ENCODE assay signal across 34 cellular contexts in genomic region chr19:51560339-51560738, GRCh38. TPM values are rescaled to one million over a fixed set of nuclear protein-coding genes. Genes with fewer than 3 reads are reported as not detected.
"Had no signal": no experiment of that assay in that cellular context is flagged by ENCODE, and none has a peak within 500 bp of the region (broad histone marks: within the 10 kb centered on the region; RNA-seq: fewer than 3 reads in every experiment).

No MANE protein-coding gene starts in this region.

- ATAC-seq: effector memory CD8-positive, alpha-beta T cell; esophagus mucosa; gastrocnemius medialis; heart right ventricle; left cardiac atrium; left lung; left ventricle myocardium superior; lower lobe of right lung; mucosa of descending colon; naive thymus-derived CD8-positive, alpha-beta T cell had no signal

- H3K4me1 ChIP-seq: colonic mucosa, esophagus squamous epithelium, gastrocnemius medialis, heart right ventricle, left lung, lower lobe of right lung had no signal

- H3K27ac ChIP-seq: colonic mucosa, epithelial cell of prostate, esophagus squamous epithelium, gastrocnemius medialis, heart right ventricle, left lung, lower lobe of right lung had no signal

- H3K27me3 ChIP-seq: colonic mucosa had no signal

- H3K4me3 ChIP-seq: colonic mucosa, esophagus squamous epithelium, gastrocnemius medialis, heart right ventricle, left lung, lower lobe of right lung, mucosa of descending colon had no signal

- FAIRE-seq: endometrium, islet of Langerhans, keratinocyte had no signal

- H3K27ac Mint-ChIP-seq: dendritic cell treated with granulocyte-macrophage colony-stimulating factor and Interleukin-4, amounts not matched to agents 40 ng/mL and 50 ng/mL, for 4 days; effector memory CD8-positive, alpha-beta T cell; endodermal cell; mesothelial cell of epicardium had no signal

- H3K9me3 ChIP-seq: colonic mucosa, esophagus squamous epithelium, gastrocnemius medialis, heart right ventricle, left lung, lower lobe of right lung, mucosa of descending colon had no signal

- H3K9me3 Mint-ChIP-seq: dendritic cell treated with granulocyte-macrophage colony-stimulating factor and Interleukin-4, amounts not matched to agents 40 ng/mL and 50 ng/mL, for 4 days; effector memory CD8-positive, alpha-beta T cell; endodermal cell had no signal

- H3K4me1 Mint-ChIP-seq: endodermal cell, mesothelial cell of epicardium had no signal

- H3K36me3 ChIP-seq: colonic mucosa, esophagus squamous epithelium, gastrocnemius medialis, heart right ventricle, left lung, lower lobe of right lung had no signal

- H3K4me3 Mint-ChIP-seq: dendritic cell treated with granulocyte-macrophage colony-stimulating factor and Interleukin-4, amounts not matched to agents 40 ng/mL and 50 ng/mL, for 4 days; effector memory CD8-positive, alpha-beta T cell; endodermal cell; mesothelial cell of epicardium; naive B cell; naive thymus-derived CD8-positive, alpha-beta T cell had no signal

- DNase-seq: colonic mucosa; cortex of kidney; effector CD8-positive, alpha-beta T cell; effector memory CD8-positive, alpha-beta T cell; endodermal cell; erythroblast; esophagus squamous epithelium; foreskin fibroblast; foreskin melanocyte; gastrocnemius medialis; glutamatergic neuron; head of caudate nucleus; heart right ventricle; hippocampal formation; left cardiac atrium; left lung; left ventricle myocardium superior; lower lobe of right lung; mesenchymal stem cell; mucosa of descending colon; naive B cell; naive thymus-derived CD8-positive, alpha-beta T cell had no signal

- H3K36me3 Mint-ChIP-seq: mesothelial cell of epicardium had no signal

RNA-seq across cellular contexts. Expression of gene SIGLEC6, which starts 28.9 kb away (rescaled TPM):
- total RNA-seq: dermis microvascular lymphatic vessel endothelial cell, glomerular endothelial cell, kidney epithelial cell, lung microvascular endothelial cell, mesothelial cell of epicardium, myocyte had no signal
- polyA plus RNA-seq: heart right ventricle; keratinocyte; naive thymus-derived CD8-positive, alpha-beta T cell had no signal

RNA-seq across cellular contexts. Expression of gene SIGLEC12, which starts 58.7 kb away (rescaled TPM):
- total RNA-seq: dermis microvascular lymphatic vessel endothelial cell; endodermal cell; esophagus mucosa; gastrocnemius medialis; glomerular endothelial cell; kidney epithelial cell; left ventricle myocardium superior; lung microvascular endothelial cell; mesothelial cell of epicardium; myocyte; naive thymus-derived CD8-positive, alpha-beta T cell had no signal
- polyA plus RNA-seq: keratinocyte had no signal
